Comparison of ENCODE assay signal across 20 cellular contexts in genomic region chr10:119488675-119489074, GRCh38. TPM values are rescaled to one million over a fixed set of nuclear protein-coding genes. Genes with fewer than 3 reads are reported as not detected.
DNase-seq lines count a peak whose midpoint lies in the region; ATAC-seq and TF ChIP-seq lines count a peak whose summit lies in the region.
"Had no signal": no experiment of that assay in that cellular context is flagged by ENCODE, and none has a peak within 500 bp of the region (broad histone marks: within the 10 kb centered on the region; RNA-seq: fewer than 3 reads in every experiment).

No MANE protein-coding gene starts in this region.

- 97% methylated on average over 7 of the region's 7 CpGs for WGBS in thymus

- no peak for TF ChIP-seq CTCF in Loucy (conservative IDR thresholded peaks at IDR 0.05; ENCODE audit: low read length)

- H3K9me2 ChIP-seq in Loucy (replicated peaks; ENCODE audit: low read depth, low read length) = no peaks in the 10 kb centered on the region

- H3K9me3 Mint-ChIP-seq in activated naive CD4-positive, alpha-beta T cell treated with anti-CD3 and anti-CD28 coated beads, Interleukin-2, amount 50 U/mL, for 24 hours = no peaks in the 10 kb centered on the region
- H3K9me3 Mint-ChIP-seq in activated naive CD8-positive, alpha-beta T cell treated with anti-CD3 and anti-CD28 coated beads, Interleukin-2, amount 50 U/mL, for 24 hours = no peaks in the 10 kb centered on the region
- H3K9me3 Mint-ChIP-seq: neural crest cell had no signal

- peaks cover 33% of the 10 kb centered on the region for H3K4me1 ChIP-seq in Loucy (ENCODE audit: insufficient read depth, low read length, poor library complexity, severe bottlenecking)
- H3K4me1 ChIP-seq in thymus (ENCODE audit: control insufficient read depth, insufficient read depth, low read length) = peaks cover 19% of the 10 kb centered on the region

- no peaks in the 10 kb centered on the region for H3K36me3 ChIP-seq in Loucy (ENCODE audit: insufficient read depth, low read length)
- no peaks in the 10 kb centered on the region for H3K36me3 ChIP-seq in thymus (ENCODE audit: control insufficient read depth, insufficient read depth)
- H3K36me3 ChIP-seq: Peyer's patch, sigmoid colon, SJSA1 had no signal

- H3K9ac ChIP-seq in Loucy (ENCODE audit: low read depth, low read length, poor library complexity, severe bottlenecking) = peak overlapping the region; percentile 60

- H3K79me2 ChIP-seq in Loucy (ENCODE audit: insufficient read depth, low read length) = no peaks in the 10 kb centered on the region

- peaks cover 39% of the 10 kb centered on the region for H3K4me1 Mint-ChIP-seq in activated naive CD4-positive, alpha-beta T cell treated with anti-CD3 and anti-CD28 coated beads, Interleukin-2, amount 50 U/mL, for 24 hours
- H3K4me1 Mint-ChIP-seq in activated naive CD8-positive, alpha-beta T cell treated with anti-CD3 and anti-CD28 coated beads, Interleukin-2, amount 50 U/mL, for 24 hours = peaks cover 34% of the 10 kb centered on the region
- H3K4me1 Mint-ChIP-seq: neural crest cell had no signal

- peak overlapping the region; percentile 51 for H3K4me3 Mint-ChIP-seq in activated naive CD4-positive, alpha-beta T cell treated with anti-CD3 and anti-CD28 coated beads, Interleukin-2, amount 50 U/mL, for 24 hours
- no peak overlapping the region for H3K4me3 Mint-ChIP-seq in activated naive CD8-positive, alpha-beta T cell treated with anti-CD3 and anti-CD28 coated beads, Interleukin-2, amount 50 U/mL, for 24 hours

- no peaks in the 10 kb centered on the region for H3F3A ChIP-seq in Loucy (ENCODE audit: low read depth)

- H3K36me3 Mint-ChIP-seq in activated naive CD4-positive, alpha-beta T cell treated with anti-CD3 and anti-CD28 coated beads, Interleukin-2, amount 50 U/mL, for 24 hours = no peaks in the 10 kb centered on the region
- no peaks in the 10 kb centered on the region for H3K36me3 Mint-ChIP-seq in activated naive CD8-positive, alpha-beta T cell treated with anti-CD3 and anti-CD28 coated beads, Interleukin-2, amount 50 U/mL, for 24 hours (ENCODE audit: low read depth)

- intact Hi-C loops in left cardiac atrium (cut with DNase I) = loop anchor here in 1 of 2 donors (2.0 kb wide), 1 partner anchor 290 kb away; no protein-coding TSS in a partner anchor

- no peaks in the 10 kb centered on the region for H4K20me1 ChIP-seq in Loucy (ENCODE audit: insufficient read depth, low read length, poor library complexity, severe bottlenecking)

- no peak overlapping the region for H2AFZ ChIP-seq in Loucy (ENCODE audit: low read length)

- no peak overlapping the region for H3K4me2 ChIP-seq in Loucy (ENCODE audit: low read depth, low read length, poor library complexity, severe bottlenecking)

- H3K4me3 ChIP-seq in Loucy (ENCODE audit: low read length, poor library complexity, severe bottlenecking) (no peak overlapping the region), thymus (ENCODE audit: low read length) (no peak overlapping the region)
- H3K4me3 ChIP-seq: SJSA1 had no signal

- H3K27me3 ChIP-seq in Loucy (ENCODE audit: insufficient read depth, low read length, poor library complexity, severe bottlenecking) (no peaks in the 10 kb centered on the region), thymus (ENCODE audit: control insufficient read depth, insufficient read depth) (no peaks in the 10 kb centered on the region)
- H3K27me3 ChIP-seq: Peyer's patch, sigmoid colon, SJSA1, testis had no signal

- H3K9me3 ChIP-seq in Loucy (ENCODE audit: insufficient read depth, low read depth, low read length) (no peaks in the 10 kb centered on the region), thymus (ENCODE audit: control insufficient read depth) (no peaks in the 10 kb centered on the region)
- H3K9me3 ChIP-seq: Caco-2, Peyer's patch, sigmoid colon, SJSA1, testis had no signal

- peak overlapping the region; percentile 15 for H3K27ac ChIP-seq in thymus (ENCODE audit: low read depth)
- H3K27ac ChIP-seq: SJSA1, testis had no signal

- H3K27ac Mint-ChIP-seq in activated naive CD4-positive, alpha-beta T cell treated with anti-CD3 and anti-CD28 coated beads, Interleukin-2, amount 50 U/mL, for 24 hours = peak overlapping the region; percentile 96
- peak overlapping the region; percentile 27 for H3K27ac Mint-ChIP-seq in activated naive CD8-positive, alpha-beta T cell treated with anti-CD3 and anti-CD28 coated beads, Interleukin-2, amount 50 U/mL, for 24 hours

- ATAC-seq in activated naive CD8-positive, alpha-beta T cell treated with anti-CD3 and anti-CD28 coated beads, Interleukin-2, amount 50 U/mL, for 24 hours = no peak
- ATAC-seq in left cardiac atrium = no peak

- H3K27me3 Mint-ChIP-seq in activated naive CD4-positive, alpha-beta T cell treated with anti-CD3 and anti-CD28 coated beads, Interleukin-2, amount 50 U/mL, for 24 hours = no peaks in the 10 kb centered on the region
- no peaks in the 10 kb centered on the region for H3K27me3 Mint-ChIP-seq in activated naive CD8-positive, alpha-beta T cell treated with anti-CD3 and anti-CD28 coated beads, Interleukin-2, amount 50 U/mL, for 24 hours

- no peak for DNase-seq in activated naive CD4-positive, alpha-beta T cell treated with Interleukin-2 at 50 U/mL for 16 hours
- no peak for DNase-seq in activated naive CD8-positive, alpha-beta T cell treated with anti-CD3 and anti-CD28 coated beads, Interleukin-2, amount 50 U/mL, for 24 hours
- DNase-seq in SKM-1 (lab: John Stamatoyannopoulos, UW; ENCODE audit: unreplicated experiment) (no peak), left cardiac atrium (no peak)
- DNase-seq: Caco-2; effector CD8-positive, alpha-beta T cell; hippocampal formation; left ventricle myocardium superior; midbrain; NCI-H146; NCI-H524; NK-92 treated with Interleukin-12 subunit alpha and Interleukin-12 subunit beta, amount 100 ng/mL, for 24 hours; sigmoid colon; testis had no signal

RNA-seq across cellular contexts. Expression of gene RGS10, which starts 53.8 kb away (rescaled TPM):
- 304 TPM for polyA plus RNA-seq in thymus
- 10 to 100 TPM in 1 of 2 donors, 1 to 10 TPM in 1; 7.0 to 12.5 TPM for total RNA-seq in left cardiac atrium
